21 cellular contexts compared by ENCODE assay signal in the genomic region with DNA sequence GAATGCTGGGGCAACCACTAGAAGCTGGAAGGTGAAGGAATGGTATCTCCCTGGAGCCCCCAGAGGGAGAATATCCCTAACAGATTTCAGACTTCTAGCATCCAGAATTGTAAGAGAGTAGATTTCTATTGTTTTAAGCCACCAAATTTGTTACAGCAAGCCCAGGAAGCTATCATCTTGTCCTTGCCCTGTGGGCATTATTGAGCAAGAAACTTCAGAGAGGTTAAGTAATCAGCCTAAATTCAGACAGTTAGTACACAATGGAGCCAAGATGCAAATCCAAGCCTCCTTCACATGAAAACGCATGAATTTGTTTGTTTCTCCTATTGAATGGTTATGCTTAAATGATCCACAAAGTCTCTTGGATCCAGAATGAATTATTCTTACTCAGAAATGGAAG.
"Had no signal": no experiment of that assay in that cellular context is flagged by ENCODE, and none has a peak within 500 bp of the region (broad histone marks: within the 10 kb centered on the region; RNA-seq: fewer than 3 reads in every experiment).

No MANE protein-coding gene starts in this region.

- ATAC-seq: activated T-cell treated with anti-CD3 and anti-CD28 coated beads, Interleukin-2, amount 50 U/mL, for 72 hours; effector memory CD8-positive, alpha-beta T cell; heart right ventricle; mucosa of descending colon had no signal

- H3K27ac ChIP-seq: cardiac muscle cell, heart right ventricle, left ventricle myocardium inferior had no signal

- H3K27me3 ChIP-seq: cardiac muscle cell, heart right ventricle, tibial artery had no signal

- FAIRE-seq: TTC549, urothelium cell line had no signal

- H3K4me3 ChIP-seq: cardiac muscle cell, heart right ventricle, left ventricle myocardium inferior, mucosa of descending colon, tibial artery had no signal

- H3K9me3 Mint-ChIP-seq: effector memory CD8-positive, alpha-beta T cell had no signal

- DNase-seq: activated CD4-positive, alpha-beta T cell treated with anti-CD3 and anti-CD28 coated beads, Interleukin-2, amount 50 U/mL, for 4 hours; activated effector memory CD4-positive, alpha-beta T cell treated with anti-CD3 and anti-CD28 coated beads, Interleukin-2, amount 50 U/mL, for 16 hours; activated naive CD4-positive, alpha-beta T cell treated with anti-CD3 and anti-CD28 coated beads, Interleukin-2, amount 50 U/mL, for 16 hours; activated T-cell treated with anti-CD3 and anti-CD28 coated beads, Interleukin-2, amount 50 U/mL, for 72 hours; effector memory CD8-positive, alpha-beta T cell; heart right ventricle; kidney glomerular epithelial cell; left ventricle myocardium inferior; mesenchymal stem cell; mucosa of descending colon; naive B cell; stimulated activated CD4-positive, alpha-beta T cell treated with anti-CD3 and anti-CD28 coated beads, Interleukin-12 subunit alpha, Interleukin-12 subunit beta, amount 100 ng/mL, for 4 hours; stimulated activated CD4-positive, alpha-beta T cell treated with anti-CD3 and anti-CD28 coated beads, Interleukin-1b, Interleukin-23, amount 100 ng/mL, for 48 hours; stimulated activated CD8-positive, alpha-beta memory T cell treated with anti-CD3 and anti-CD28 coated beads, Interleukin-4, amount 100 ng/mL, for 48 hours; stimulated activated naive CD4-positive, alpha-beta T cell; substantia nigra; tibial artery had no signal

- H3K27ac Mint-ChIP-seq: activated T-cell treated with anti-CD3 and anti-CD28 coated beads, Interleukin-2, amount 50 U/mL, for 72 hours; effector memory CD8-positive, alpha-beta T cell; naive B cell had no signal

- H3K4me1 Mint-ChIP-seq: naive B cell, neural crest cell had no signal

- H3K9me3 ChIP-seq: mucosa of descending colon had no signal

- H3K36me3 Mint-ChIP-seq: naive B cell had no signal

- H3K36me3 ChIP-seq: cardiac muscle cell, heart right ventricle, left ventricle myocardium inferior, tibial artery had no signal

- H3K4me3 Mint-ChIP-seq: activated T-cell treated with anti-CD3 and anti-CD28 coated beads, Interleukin-2, amount 50 U/mL, for 72 hours; effector memory CD8-positive, alpha-beta T cell; naive B cell; neural crest cell had no signal
